Comparison of ENCODE assay signal across 24 cellular contexts in the genomic region with DNA sequence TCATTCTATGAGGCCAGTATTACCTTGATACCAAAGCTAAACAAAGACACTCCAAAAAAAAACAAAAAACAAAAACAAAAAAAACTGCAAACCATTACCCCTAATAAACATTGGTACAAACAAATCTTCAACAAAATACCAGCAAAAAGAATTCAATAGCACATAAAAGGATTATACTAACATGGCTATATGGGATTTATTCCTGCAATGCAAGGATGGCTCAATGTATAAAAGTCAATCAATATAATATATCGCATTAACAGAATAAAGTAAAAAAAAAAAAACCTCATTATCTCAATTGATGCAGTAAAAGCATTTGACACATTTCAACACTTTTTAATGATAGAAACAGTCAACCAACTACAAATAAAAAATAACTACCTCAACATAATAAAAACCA.
DNase-seq lines count a peak whose midpoint lies in the region; ATAC-seq, FAIRE-seq and TF ChIP-seq lines count a peak whose summit lies in the region.
"Had no signal": no experiment of that assay in that cellular context is flagged by ENCODE, and none has a peak within 500 bp of the region (broad histone marks: within the 10 kb centered on the region; RNA-seq: fewer than 3 reads in every experiment).

No MANE protein-coding gene starts in this region.

- ATAC-seq in K562 (no peak), GM19395 (IDR thresholded peaks at IDR 0.05; ENCODE audit: unreplicated experiment) (no peak)

- TF ChIP-seq CTCF in K562 (IDR thresholded peaks at IDR 0.05 in 2 of 3, conservative IDR thresholded peaks at IDR 0.05 in 1 of 3; ENCODE audit: insufficient read depth in 2 of 3, low read depth in 1 of 3, low read length in 3 of 3) (no peak), GM10248 (IDR thresholded peaks at IDR 0.05; ENCODE audit: control extremely low read depth, extremely low read depth, low read depth, missing control alignments) (no peak), foreskin fibroblast (IDR thresholded peaks at IDR 0.05; ENCODE audit: low read depth, low read length) (no peak)

- POLR2A ChIA-PET in K562 (lab: Yijun Ruan, JAX) = no interaction called here
- POLR2A ChIA-PET in GM10248 (lab: Yijun Ruan, JAX) = no interaction called here

- H3K27ac ChIP-seq in K562 (ENCODE audit: extremely low read depth, low read depth, low read length) (no peak overlapping the region), small intestine (ENCODE audit: low read depth in 1 of 2, low read length in 1 of 2) (no peak overlapping the region)
- H3K27ac ChIP-seq: BLaER1 had no signal

- intact Hi-C loops in K562 (cut with micrococcal nuclease) = no loop called here

- no TSS peak for BruUV-seq in K562 (replicated peaks; lab: Mats Ljungman, UMichigan)

- no peak overlapping the region for H2AFZ ChIP-seq in K562 (ENCODE audit: low read depth, low read length)

- H4K20me1 ChIP-seq in K562 (replicated peaks; ENCODE audit: control insufficient read depth, insufficient read depth, low read length) = no peaks in the 10 kb centered on the region
- H4K20me1 ChIP-seq: BLaER1 had no signal

- H3K27me3 ChIP-seq in K562 (ENCODE audit: control insufficient read depth in 2 of 2, insufficient read depth in 2 of 2, low read length in 2 of 2) (peaks cover 0 to 7% of the 10 kb centered on the region in 2 experiments; a peak in 2 of 5 replicates), small intestine (ENCODE audit: control insufficient read depth in 2 of 2, insufficient read depth in 2 of 2, low read length in 2 of 2) (peaks cover 0 to 4% of the 10 kb centered on the region in 2 donors)
- H3K27me3 ChIP-seq: BLaER1 had no signal

- H3K9me1 ChIP-seq in K562 (ENCODE audit: control insufficient read depth, insufficient read depth, low read length) = no peaks in the 10 kb centered on the region

- H3K9me3 ChIP-seq in K562 (replicated peaks; ENCODE audit: control insufficient read depth, insufficient read depth, low read depth, low read length) = no peaks in the 10 kb centered on the region
- H3K9me3 ChIP-seq in small intestine (ENCODE audit: control insufficient read depth, low read depth) = no peaks in the 10 kb centered on the region
- H3K9me3 ChIP-seq: BE2C had no signal

- H3K4me3 ChIP-seq in K562 = no peak overlapping the region
- H3K4me3 ChIP-seq in small intestine (ENCODE audit: low read depth in 1 of 2, low read length in 2 of 2) = no peak overlapping the region
- no peak overlapping the region for H3K4me3 ChIP-seq in foreskin fibroblast (ENCODE audit: low read depth in 1 of 2, low read length in 2 of 2)
- H3K4me3 ChIP-seq: BLaER1 had no signal

- in situ Hi-C loops in K562 (cut with MboI) = no loop called here

- 17% methylated on average over 1 of the region's 1 CpG for WGBS in K562 (ENCODE audit: insufficient coverage, low coverage, missing lambda C conversion rate)
- WGBS in small intestine, 3 donors = 96 to 100% (median 96%) methylated on average over 1 of the region's 1 CpG

- H3K36me3 ChIP-seq in K562 (ENCODE audit: control insufficient read depth, insufficient read depth, low read length) (no peaks in the 10 kb centered on the region), small intestine (ENCODE audit: control insufficient read depth in 2 of 2, insufficient read depth in 2 of 2, low read length in 2 of 2) (no peaks in the 10 kb centered on the region)
- H3K36me3 ChIP-seq: BE2C, BLaER1 had no signal

- H3K4me1 ChIP-seq in K562 (replicated peaks in 1 of 2; ENCODE audit: control insufficient read depth in 2 of 2, insufficient read depth in 2 of 2, low read length in 2 of 2) (no peaks in the 10 kb centered on the region; a peak in 2 of 5 replicates), small intestine (ENCODE audit: control insufficient read depth in 2 of 2, insufficient read depth in 1 of 2, low read depth in 1 of 2, low read length in 1 of 2) (no peaks in the 10 kb centered on the region)
- H3K4me1 ChIP-seq: BE2C, BLaER1 had no signal

- TF ChIP-seq EP300 in K562 (IDR thresholded peaks at IDR 0.05; ENCODE audit: low read length) = no peak

- TF ChIP-seq RAD21 in K562 (CRISPR knock-in tag; conservative IDR thresholded peaks at IDR 0.05 in 1 of 2, IDR thresholded peaks at IDR 0.05 in 1 of 2) = no peak

- FAIRE-seq in K562 (lab: Jason Lieb, UNC) = no peak
- FAIRE-seq in small intestine (lab: Jason Lieb, UNC) = peak; percentile 47
- FAIRE-seq: A204.1, GM12891, GM19239 had no signal

- DNase-seq in K562 (ENCODE audit: extremely low read depth in 1 of 4, low spot score in 3 of 4) (no peak), small intestine (no peak), GM10248 (ENCODE audit: extremely low spot score) (no peak), foreskin fibroblast (no peak)
- DNase-seq: 8988T; ACHN; BE2C; C1 segment of cervical spinal cord; CD4-positive, alpha-beta memory T cell; CD4-positive, CD25-positive, alpha-beta regulatory T cell; CD8-positive, alpha-beta memory T cell; COR-L47; DMS 273 treated with DMSO at 0.1 percent for 48 hours; DMS153; DMS53; DMS79; DND-41; EL; GF-D8 had no signal

- H3K79me2 ChIP-seq in K562 (ENCODE audit: control insufficient read depth, insufficient read depth, low read length) = no peaks in the 10 kb centered on the region

- CTCF ChIA-PET in K562 (lab: Yijun Ruan, JAX; ENCODE audit: low intra/inter-chr PET ratio) = no interaction called here
- CTCF ChIA-PET in GM10248 (lab: Yijun Ruan, JAX) = no interaction called here

- H3K4me2 ChIP-seq in K562 (ENCODE audit: insufficient read depth, low read length) = no peak overlapping the region
- H3K4me2 ChIP-seq: BLaER1 had no signal

- TF ChIP-seq POLR2A in K562 (conservative IDR thresholded peaks at IDR 0.05) = no peak

- no peak overlapping the region for H3K9ac ChIP-seq in K562 (ENCODE audit: insufficient read depth in 1 of 2, low read depth in 2 of 2, low read length in 2 of 2)
- H3K9ac ChIP-seq: BLaER1 had no signal

TF ChIP-seq in K562, 482 proteins besides CTCF, POLR2A, EP300 and RAD21:
- TF ChIP-seq TRIM24 (IDR thresholded peaks at IDR 0.05) (0 out of 4 replicates have a peak, but pooled peaks of 1 of the 2 experiments have one; percentile 8), ZNF324 (CRISPR knock-in tag; IDR thresholded peaks at IDR 0.05) (peak; percentile 96), CBX1 (IDR thresholded peaks at IDR 0.05; ENCODE audit: low read depth) (no peak), KDM2B (CRISPR knock-in tag; IDR thresholded peaks at IDR 0.05) (no peak)
